In genomic region chr11:29507381-29507780, GRCh38 we compare ENCODE assay signal across 22 cellular contexts.
"Had no signal": no experiment of that assay in that cellular context is flagged by ENCODE, and none has a peak within 500 bp of the region (broad histone marks: within the 10 kb centered on the region; RNA-seq: fewer than 3 reads in every experiment).

No MANE protein-coding gene starts in this region.

- DNase-seq: activated B cell treated with CpG ODN at 0.5 μM for 24 hours; activated CD4-positive, alpha-beta memory T cell treated with anti-CD3 and anti-CD28 coated beads for 36 hours; activated CD4-positive, alpha-beta T cell treated with anti-CD3 and anti-CD28 coated beads for 48 hours; activated CD4-positive, alpha-beta T cell treated with anti-CD3 and anti-CD28 coated beads, Interleukin-2, amount 50 U/mL, for 1 hour; activated CD8-positive, alpha-beta memory T cell treated with anti-CD3 and anti-CD28 coated beads, Interleukin-2, amount 10 ng/mL, durations not matched to agents 7 days and 5 days; activated CD8-positive, alpha-beta memory T cell treated with anti-CD3 and anti-CD28 coated beads, Interleukin-2, amount 50 U/mL, for 4 hours; activated CD8-positive, alpha-beta T cell treated with anti-CD3 and anti-CD28 coated beads, Interleukin-2, amount 10 ng/mL, durations not matched to agents 7 days and 5 days; activated effector memory CD4-positive, alpha-beta T cell treated with anti-CD3 and anti-CD28 coated beads, Interleukin-2, amount 50 U/mL, for 16 hours; activated naive CD4-positive, alpha-beta T cell; activated naive CD4-positive, alpha-beta T cell treated with anti-CD3 and anti-CD28 coated beads, Interleukin-2, amount 10 ng/mL, durations not matched to agents 7 days and 5 days; activated naive CD8-positive, alpha-beta T cell treated with anti-CD3 and anti-CD28 coated beads, Interleukin-2, amount 10 ng/mL, durations not matched to agents 7 days and 5 days; activated T-cell treated with anti-CD3 and anti-CD28 coated beads, Interleukin-2, amount 50 U/mL, for 1 hour; activated T-cell treated with anti-CD3 and anti-CD28 coated beads, Interleukin-2, amount 50 U/mL, for 48 hours; dorsolateral prefrontal cortex; effector memory CD4-positive, alpha-beta T cell; endodermal cell; foreskin fibroblast; gastrocnemius medialis; T-helper 1 cell; T-helper 17 cell; T1000; WERI-Rb-1 had no signal
